In the genomic region with DNA sequence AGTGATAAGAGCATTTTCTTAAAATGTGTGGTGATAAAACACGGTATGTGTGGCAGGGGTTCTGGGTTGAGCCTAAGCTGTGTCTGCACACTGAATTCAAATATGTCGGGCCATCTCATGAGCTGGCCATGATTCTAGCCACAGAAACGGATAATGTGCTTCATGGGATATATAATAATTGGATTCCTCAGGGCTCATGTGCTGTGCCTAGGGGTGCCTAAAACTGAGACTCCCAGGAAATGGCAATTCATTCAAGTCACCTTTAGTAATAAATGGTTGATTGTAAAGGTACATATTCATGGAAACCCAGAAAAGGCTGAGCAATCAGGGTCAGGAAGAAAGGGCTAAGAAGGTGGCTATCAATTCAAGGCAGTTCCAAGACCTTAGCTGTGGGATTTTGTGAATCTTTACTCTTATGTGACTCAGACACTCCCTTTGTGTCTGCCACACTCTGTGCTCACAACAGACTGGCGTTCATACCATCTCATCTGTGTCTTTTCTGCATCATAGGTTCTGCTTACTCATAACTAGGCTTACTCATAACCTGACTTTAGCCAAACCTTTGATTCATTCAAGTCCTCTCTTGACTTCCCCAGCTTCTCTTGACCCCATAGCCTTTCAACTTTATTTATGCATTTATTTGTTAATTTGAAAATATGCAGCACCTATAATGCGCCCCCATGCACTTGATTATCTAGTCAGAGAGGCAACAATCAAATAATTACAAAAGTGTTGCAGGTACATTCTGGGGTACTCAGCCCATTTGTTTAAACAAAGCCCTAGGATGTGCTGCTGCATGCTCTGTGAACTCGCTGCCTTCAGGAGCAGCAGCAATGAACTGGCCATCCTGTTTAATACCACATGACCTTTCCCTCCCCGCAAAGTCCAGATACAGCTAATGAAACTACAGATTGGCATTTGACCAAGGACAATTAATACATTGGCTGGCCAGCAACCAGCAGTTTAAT, we compare ENCODE assay signal across 1 cellular context.
TF ChIP-seq lines count a peak whose summit lies in the region.

No MANE protein-coding gene starts in this region.

TF ChIP-seq in SK-N-SH, 30 proteins besides CTCF, POLR2A, EP300 and RAD21 (continued from another document):
- TF ChIP-seq, protein P1, sequence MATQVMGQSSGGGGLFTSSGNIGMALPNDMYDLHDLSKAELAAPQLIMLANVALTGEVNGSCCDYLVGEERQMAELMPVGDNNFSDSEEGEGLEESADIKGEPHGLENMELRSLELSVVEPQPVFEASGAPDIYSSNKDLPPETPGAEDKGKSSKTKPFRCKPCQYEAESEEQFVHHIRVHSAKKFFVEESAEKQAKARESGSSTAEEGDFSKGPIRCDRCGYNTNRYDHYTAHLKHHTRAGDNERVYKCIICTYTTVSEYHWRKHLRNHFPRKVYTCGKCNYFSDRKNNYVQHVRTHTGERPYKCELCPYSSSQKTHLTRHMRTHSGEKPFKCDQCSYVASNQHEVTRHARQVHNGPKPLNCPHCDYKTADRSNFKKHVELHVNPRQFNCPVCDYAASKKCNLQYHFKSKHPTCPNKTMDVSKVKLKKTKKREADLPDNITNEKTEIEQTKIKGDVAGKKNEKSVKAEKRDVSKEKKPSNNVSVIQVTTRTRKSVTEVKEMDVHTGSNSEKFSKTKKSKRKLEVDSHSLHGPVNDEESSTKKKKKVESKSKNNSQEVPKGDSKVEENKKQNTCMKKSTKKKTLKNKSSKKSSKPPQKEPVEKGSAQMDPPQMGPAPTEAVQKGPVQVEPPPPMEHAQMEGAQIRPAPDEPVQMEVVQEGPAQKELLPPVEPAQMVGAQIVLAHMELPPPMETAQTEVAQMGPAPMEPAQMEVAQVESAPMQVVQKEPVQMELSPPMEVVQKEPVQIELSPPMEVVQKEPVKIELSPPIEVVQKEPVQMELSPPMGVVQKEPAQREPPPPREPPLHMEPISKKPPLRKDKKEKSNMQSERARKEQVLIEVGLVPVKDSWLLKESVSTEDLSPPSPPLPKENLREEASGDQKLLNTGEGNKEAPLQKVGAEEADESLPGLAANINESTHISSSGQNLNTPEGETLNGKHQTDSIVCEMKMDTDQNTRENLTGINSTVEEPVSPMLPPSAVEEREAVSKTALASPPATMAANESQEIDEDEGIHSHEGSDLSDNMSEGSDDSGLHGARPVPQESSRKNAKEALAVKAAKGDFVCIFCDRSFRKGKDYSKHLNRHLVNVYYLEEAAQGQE (IDR thresholded peaks at IDR 0.05; ENCODE audit: low read depth, low read length), result 0 out of 2 replicates have a peak, but pooled peaks have one; percentile 4
- TF ChIP-seq, protein P2, sequence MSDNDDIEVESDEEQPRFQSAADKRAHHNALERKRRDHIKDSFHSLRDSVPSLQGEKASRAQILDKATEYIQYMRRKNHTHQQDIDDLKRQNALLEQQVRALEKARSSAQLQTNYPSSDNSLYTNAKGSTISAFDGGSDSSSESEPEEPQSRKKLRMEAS (IDR thresholded peaks at IDR 0.05; ENCODE audit: low read depth), result no peak
- TF ChIP-seq POLR2AphosphoS5 (IDR thresholded peaks at IDR 0.05; ENCODE audit: low read depth, low read length) (no peak; the same call in 1 of the 2 replicates), GATA2 (CRISPR knock-in tag; IDR thresholded peaks at IDR 0.05) (no peak), RCOR1 (IDR thresholded peaks at IDR 0.05; ENCODE audit: low read length) (peak; percentile 66; the same call in 1 of the 2 replicates), TCF12 (IDR thresholded peaks at IDR 0.05) (peak; percentile 78; the same call in 1 of the 2 replicates), EZH2phosphoT487 (IDR thresholded peaks at IDR 0.05; ENCODE audit: borderline replicate concordance, low read depth) (no peak), FOXJ3 (CRISPR knock-in tag; IDR thresholded peaks at IDR 0.05) (no peak), NRF1 (IDR thresholded peaks at IDR 0.05; ENCODE audit: low read depth, low read length) (no peak), NFIC (IDR thresholded peaks at IDR 0.05; ENCODE audit: borderline replicate concordance) (peak; percentile 35; the same call in 1 of the 2 replicates), ELF1 (IDR thresholded peaks at IDR 0.05) (no peak), GABPA (IDR thresholded peaks at IDR 0.05; ENCODE audit: low read depth) (no peak), MEF2A (IDR thresholded peaks at IDR 0.05; ENCODE audit: borderline replicate concordance, low read depth) (no peak), FOSL2 (IDR thresholded peaks at IDR 0.05; ENCODE audit: borderline replicate concordance, low read depth) (peak; percentile 97), MXI1 (IDR thresholded peaks at IDR 0.05; ENCODE audit: low read depth, low read length) (0 out of 2 replicates have a peak, but pooled peaks have one; percentile 25), RFX5 (IDR thresholded peaks at IDR 0.05; ENCODE audit: low read length) (no peak), SIN3A (IDR thresholded peaks at IDR 0.05; ENCODE audit: borderline replicate concordance, low read depth, low read length) (no peak), CHD2 (IDR thresholded peaks at IDR 0.05; ENCODE audit: low read length, partially characterized antibody) (peak; percentile 69), JUND (IDR thresholded peaks at IDR 0.05) (peak; percentile 79), RXRA (IDR thresholded peaks at IDR 0.05; ENCODE audit: borderline replicate concordance, low read depth) (peak; percentile 35; the same call in 1 of the 2 replicates)
- TF ChIP-seq, protein P3, sequence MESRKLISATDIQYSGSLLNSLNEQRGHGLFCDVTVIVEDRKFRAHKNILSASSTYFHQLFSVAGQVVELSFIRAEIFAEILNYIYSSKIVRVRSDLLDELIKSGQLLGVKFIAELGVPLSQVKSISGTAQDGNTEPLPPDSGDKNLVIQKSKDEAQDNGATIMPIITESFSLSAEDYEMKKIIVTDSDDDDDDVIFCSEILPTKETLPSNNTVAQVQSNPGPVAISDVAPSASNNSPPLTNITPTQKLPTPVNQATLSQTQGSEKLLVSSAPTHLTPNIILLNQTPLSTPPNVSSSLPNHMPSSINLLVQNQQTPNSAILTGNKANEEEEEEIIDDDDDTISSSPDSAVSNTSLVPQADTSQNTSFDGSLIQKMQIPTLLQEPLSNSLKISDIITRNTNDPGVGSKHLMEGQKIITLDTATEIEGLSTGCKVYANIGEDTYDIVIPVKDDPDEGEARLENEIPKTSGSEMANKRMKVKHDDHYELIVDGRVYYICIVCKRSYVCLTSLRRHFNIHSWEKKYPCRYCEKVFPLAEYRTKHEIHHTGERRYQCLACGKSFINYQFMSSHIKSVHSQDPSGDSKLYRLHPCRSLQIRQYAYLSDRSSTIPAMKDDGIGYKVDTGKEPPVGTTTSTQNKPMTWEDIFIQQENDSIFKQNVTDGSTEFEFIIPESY (IDR thresholded peaks at IDR 0.05; ENCODE audit: borderline replicate concordance, low read depth), result no peak
- TF ChIP-seq, protein P4, sequence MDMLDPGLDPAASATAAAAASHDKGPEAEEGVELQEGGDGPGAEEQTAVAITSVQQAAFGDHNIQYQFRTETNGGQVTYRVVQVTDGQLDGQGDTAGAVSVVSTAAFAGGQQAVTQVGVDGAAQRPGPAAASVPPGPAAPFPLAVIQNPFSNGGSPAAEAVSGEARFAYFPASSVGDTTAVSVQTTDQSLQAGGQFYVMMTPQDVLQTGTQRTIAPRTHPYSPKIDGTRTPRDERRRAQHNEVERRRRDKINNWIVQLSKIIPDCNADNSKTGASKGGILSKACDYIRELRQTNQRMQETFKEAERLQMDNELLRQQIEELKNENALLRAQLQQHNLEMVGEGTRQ (IDR thresholded peaks at IDR 0.05; ENCODE audit: borderline replicate concordance, low read depth, low read length), result no peak
